ENCODE assay signal across 1 cellular context in the genomic region with DNA sequence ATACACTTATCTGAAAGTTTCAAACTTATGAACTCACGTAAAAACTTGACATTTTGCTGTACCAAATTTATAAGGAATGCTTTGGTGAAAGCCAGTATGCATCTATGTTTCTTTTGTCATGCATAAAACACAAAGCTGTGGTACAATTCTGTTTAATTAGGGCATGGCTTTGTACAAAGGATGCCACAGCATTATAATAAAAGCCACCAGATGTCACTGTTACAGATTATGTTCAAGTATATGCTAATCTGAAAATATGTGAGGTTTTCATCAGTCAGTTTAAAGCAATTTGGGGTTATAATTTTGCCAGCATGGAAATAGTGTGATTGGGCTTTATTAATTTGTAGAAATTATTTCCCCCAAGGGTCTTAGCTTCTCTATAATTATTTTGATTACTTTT.
TF ChIP-seq lines count a peak whose summit lies in the region.

No MANE protein-coding gene starts in this region.

TF ChIP-seq in GM23338, 12 proteins besides CTCF, POLR2A, EP300 and RAD21 (continued from another document):
- TF ChIP-seq, protein P1, sequence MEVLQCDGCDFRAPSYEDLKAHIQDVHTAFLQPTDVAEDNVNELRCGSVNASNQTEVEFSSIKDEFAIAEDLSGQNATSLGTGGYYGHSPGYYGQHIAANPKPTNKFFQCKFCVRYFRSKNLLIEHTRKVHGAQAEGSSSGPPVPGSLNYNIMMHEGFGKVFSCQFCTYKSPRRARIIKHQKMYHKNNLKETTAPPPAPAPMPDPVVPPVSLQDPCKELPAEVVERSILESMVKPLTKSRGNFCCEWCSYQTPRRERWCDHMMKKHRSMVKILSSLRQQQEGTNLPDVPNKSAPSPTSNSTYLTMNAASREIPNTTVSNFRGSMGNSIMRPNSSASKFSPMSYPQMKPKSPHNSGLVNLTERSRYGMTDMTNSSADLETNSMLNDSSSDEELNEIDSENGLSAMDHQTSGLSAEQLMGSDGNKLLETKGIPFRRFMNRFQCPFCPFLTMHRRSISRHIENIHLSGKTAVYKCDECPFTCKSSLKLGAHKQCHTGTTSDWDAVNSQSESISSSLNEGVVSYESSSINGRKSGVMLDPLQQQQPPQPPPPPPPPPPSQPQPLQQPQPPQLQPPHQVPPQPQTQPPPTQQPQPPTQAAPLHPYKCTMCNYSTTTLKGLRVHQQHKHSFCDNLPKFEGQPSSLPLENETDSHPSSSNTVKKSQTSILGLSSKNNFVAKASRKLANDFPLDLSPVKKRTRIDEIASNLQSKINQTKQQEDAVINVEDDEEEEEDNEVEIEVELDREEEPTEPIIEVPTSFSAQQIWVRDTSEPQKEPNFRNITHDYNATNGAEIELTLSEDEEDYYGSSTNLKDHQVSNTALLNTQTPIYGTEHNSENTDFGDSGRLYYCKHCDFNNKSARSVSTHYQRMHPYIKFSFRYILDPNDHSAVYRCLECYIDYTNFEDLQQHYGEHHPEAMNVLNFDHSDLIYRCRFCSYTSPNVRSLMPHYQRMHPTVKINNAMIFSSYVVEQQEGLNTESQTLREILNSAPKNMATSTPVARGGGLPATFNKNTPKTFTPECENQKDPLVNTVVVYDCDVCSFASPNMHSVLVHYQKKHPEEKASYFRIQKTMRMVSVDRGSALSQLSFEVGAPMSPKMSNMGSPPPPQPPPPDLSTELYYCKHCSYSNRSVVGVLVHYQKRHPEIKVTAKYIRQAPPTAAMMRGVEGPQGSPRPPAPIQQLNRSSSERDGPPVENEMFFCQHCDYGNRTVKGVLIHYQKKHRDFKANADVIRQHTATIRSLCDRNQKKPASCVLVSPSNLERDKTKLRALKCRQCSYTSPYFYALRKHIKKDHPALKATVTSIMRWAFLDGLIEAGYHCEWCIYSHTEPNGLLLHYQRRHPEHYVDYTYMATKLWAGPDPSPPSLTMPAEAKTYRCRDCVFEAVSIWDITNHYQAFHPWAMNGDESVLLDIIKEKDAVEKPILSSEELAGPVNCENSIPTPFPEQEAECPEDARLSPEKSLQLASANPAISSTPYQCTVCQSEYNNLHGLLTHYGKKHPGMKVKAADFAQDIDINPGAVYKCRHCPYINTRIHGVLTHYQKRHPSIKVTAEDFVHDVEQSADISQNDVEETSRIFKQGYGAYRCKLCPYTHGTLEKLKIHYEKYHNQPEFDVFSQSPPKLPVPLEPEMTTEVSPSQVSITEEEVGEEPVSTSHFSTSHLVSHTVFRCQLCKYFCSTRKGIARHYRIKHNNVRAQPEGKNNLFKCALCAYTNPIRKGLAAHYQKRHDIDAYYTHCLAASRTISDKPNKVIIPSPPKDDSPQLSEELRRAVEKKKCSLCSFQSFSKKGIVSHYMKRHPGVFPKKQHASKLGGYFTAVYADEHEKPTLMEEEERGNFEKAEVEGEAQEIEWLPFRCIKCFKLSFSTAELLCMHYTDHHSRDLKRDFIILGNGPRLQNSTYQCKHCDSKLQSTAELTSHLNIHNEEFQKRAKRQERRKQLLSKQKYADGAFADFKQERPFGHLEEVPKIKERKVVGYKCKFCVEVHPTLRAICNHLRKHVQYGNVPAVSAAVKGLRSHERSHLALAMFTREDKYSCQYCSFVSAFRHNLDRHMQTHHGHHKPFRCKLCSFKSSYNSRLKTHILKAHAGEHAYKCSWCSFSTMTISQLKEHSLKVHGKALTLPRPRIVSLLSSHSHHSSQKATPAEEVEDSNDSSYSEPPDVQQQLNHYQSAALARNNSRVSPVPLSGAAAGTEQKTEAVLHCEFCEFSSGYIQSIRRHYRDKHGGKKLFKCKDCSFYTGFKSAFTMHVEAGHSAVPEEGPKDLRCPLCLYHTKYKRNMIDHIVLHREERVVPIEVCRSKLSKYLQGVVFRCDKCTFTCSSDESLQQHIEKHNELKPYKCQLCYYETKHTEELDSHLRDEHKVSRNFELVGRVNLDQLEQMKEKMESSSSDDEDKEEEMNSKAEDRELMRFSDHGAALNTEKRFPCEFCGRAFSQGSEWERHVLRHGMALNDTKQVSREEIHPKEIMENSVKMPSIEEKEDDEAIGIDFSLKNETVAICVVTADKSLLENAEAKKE (CRISPR knock-in tag; IDR thresholded peaks at IDR 0.05) = no peak
- TF ChIP-seq STAT1 (IDR thresholded peaks at IDR 0.05; ENCODE audit: unreplicated experiment) = no peak
- no peak for TF ChIP-seq JUNB (IDR thresholded peaks at IDR 0.05; ENCODE audit: unreplicated experiment)
- TF ChIP-seq EZH2 (IDR thresholded peaks at IDR 0.05; ENCODE audit: low read depth, unreplicated experiment) = no peak
- no peak for TF ChIP-seq ZNF331 (CRISPR knock-in tag; IDR thresholded peaks at IDR 0.05; ENCODE audit: low read depth)
- TF ChIP-seq POLR2AphosphoS5 (IDR thresholded peaks at IDR 0.05; ENCODE audit: low read depth) = no peak
- no peak for TF ChIP-seq NANOG (IDR thresholded peaks at IDR 0.05; ENCODE audit: borderline replicate concordance)
TF ChIP-seq in GM23338: peak in this region for 0.
